In the genomic region with DNA sequence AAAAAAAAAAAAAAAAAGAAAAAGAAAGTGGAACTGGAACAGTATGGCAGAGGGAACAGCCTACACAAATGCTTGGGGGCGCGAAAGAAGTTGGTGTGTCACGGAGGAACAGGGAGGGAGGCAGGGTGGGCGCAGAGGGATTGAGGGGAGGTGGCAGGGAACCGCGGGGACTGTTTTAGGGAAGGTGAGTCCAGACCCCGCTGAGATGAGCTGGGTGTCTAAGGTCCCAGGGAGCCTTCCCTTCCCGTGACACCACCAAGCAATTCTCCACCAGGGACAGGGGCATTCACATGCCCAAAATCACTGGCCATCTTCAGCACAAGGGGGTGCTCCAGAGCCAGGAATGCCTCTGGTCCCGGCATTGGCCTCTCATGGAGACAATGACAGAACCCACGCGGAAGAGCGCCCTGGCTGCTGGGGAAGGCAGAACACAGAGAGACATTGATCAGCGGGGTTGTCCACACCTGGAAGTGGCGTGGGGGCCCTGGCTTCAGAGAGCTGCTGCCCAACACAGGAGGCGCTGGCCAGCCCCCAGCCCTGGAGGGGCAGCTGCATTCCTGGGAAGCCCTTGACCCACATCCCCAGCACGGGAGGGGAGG, we compare ENCODE assay signal across 8 cellular contexts. TPM values are rescaled to one million over a fixed set of nuclear protein-coding genes. Genes with fewer than 3 reads are reported as not detected.
A peak's percentile ranks its signal among the peaks of the same experiment; 100 is the strongest.
DNase-seq lines count a peak whose midpoint lies in the region; ATAC-seq and TF ChIP-seq lines count a peak whose summit lies in the region.

No MANE protein-coding gene starts in this region.

- ATAC-seq in RWPE2 (ENCODE audit: low read depth) (peak; percentile 11; the same call in 1 of the 3 replicates), HG03432 (IDR thresholded peaks at IDR 0.05; ENCODE audit: unreplicated experiment) (no peak), omental fat pad (ENCODE audit: low FRiP score) (no peak)
- ATAC-seq in stimulated activated naive CD8-positive, alpha-beta T cell treated with anti-CD3 and anti-CD28 coated beads, Interleukin-15, Interleukin-2, amounts not matched to agents 100 U/mL and 50 U/mL, for 24 hours, result no peak

- H3K4me3 ChIP-seq in HL-60 (replicated peaks; ENCODE audit: insufficient read depth, low read length), result no peak overlapping the region
- H3K4me3 ChIP-seq in RWPE2 (ENCODE audit: severe bottlenecking), result no peak overlapping the region
- no peak overlapping the region for H3K4me3 ChIP-seq in kidney epithelial cell (ENCODE audit: low read depth, low read length)

- no peaks in the 10 kb centered on the region for H3K9me3 ChIP-seq in RWPE2 (ENCODE audit: severe bottlenecking)

- peak; percentile 78 for DNase-seq in DMS53 (lab: John Stamatoyannopoulos, UW)
- DNase-seq in HL-60 (ENCODE audit: low read depth in 1 of 2, low spot score in 1 of 2), result peak; percentile 62 to 83
- no peak for DNase-seq in RWPE2 (ENCODE audit: low spot score)
- DNase-seq in central memory CD4-positive, alpha-beta T cell, result peak; percentile 51
- no peak for DNase-seq in kidney epithelial cell (ENCODE audit: low read depth)
- peak; percentile 56 for DNase-seq in stimulated activated naive CD8-positive, alpha-beta T cell treated with anti-CD3 and anti-CD28 coated beads, Interleukin-15, Interleukin-2, amounts not matched to agents 100 U/mL and 50 U/mL, for 24 hours
- no peak for DNase-seq in omental fat pad (ENCODE audit: low spot score)

- peaks cover 40% of the 10 kb centered on the region for H3K36me3 ChIP-seq in RWPE2 (ENCODE audit: low read depth)
- H3K36me3 ChIP-seq in kidney epithelial cell (ENCODE audit: control insufficient read depth, insufficient read depth, low read length), result peaks cover 2% of the 10 kb centered on the region

- no peaks in the 10 kb centered on the region for H3K27me3 ChIP-seq in HL-60 (ENCODE audit: insufficient read depth, poor library complexity, severe bottlenecking)
- no peaks in the 10 kb centered on the region for H3K27me3 ChIP-seq in RWPE2 (ENCODE audit: insufficient read depth, poor library complexity, severe bottlenecking)
- no peaks in the 10 kb centered on the region for H3K27me3 ChIP-seq in kidney epithelial cell (ENCODE audit: control insufficient read depth, insufficient read depth, low read length)

- H3K27ac ChIP-seq in HL-60 (replicated peaks), result no peak overlapping the region
- H3K27ac ChIP-seq in RWPE2 (ENCODE audit: poor library complexity, severe bottlenecking), result no peak overlapping the region

- H3K4me1 ChIP-seq in RWPE2 (ENCODE audit: insufficient read depth, poor library complexity, severe bottlenecking), result peaks cover 3% of the 10 kb centered on the region

- peak; percentile 29 for TF ChIP-seq CTCF in HL-60 (IDR thresholded peaks at IDR 0.05; ENCODE audit: insufficient read depth, low read length)
- TF ChIP-seq CTCF in RWPE2 (IDR thresholded peaks at IDR 0.05; ENCODE audit: poor library complexity, severe bottlenecking), result peak; percentile 14
- TF ChIP-seq CTCF in kidney epithelial cell (IDR thresholded peaks at IDR 0.05; ENCODE audit: insufficient read depth, low read length, poor library complexity, severe bottlenecking), result peak; percentile 65
- no peak for TF ChIP-seq CTCF in omental fat pad (IDR thresholded peaks at IDR 0.05)

RNA-seq across cellular contexts. Expression of gene PEAK3, which starts 6.9 kb away (rescaled TPM):
- total RNA-seq in kidney epithelial cell (not detected in 2 replicates), omental fat pad (1 to 10 TPM in 3 of 4 donors, under 1 TPM in 1; 0.09 to 9.1 (median 1.3) TPM)

RNA-seq across cellular contexts. Expression of gene JSRP1, which starts 18.8 kb away (rescaled TPM):
- total RNA-seq in kidney epithelial cell (2.2 and 2.5 TPM in 2 replicates), omental fat pad (not detected)

RNA-seq across cellular contexts. Expression of gene AMH, which starts 25.9 kb away (rescaled TPM):
- total RNA-seq in kidney epithelial cell (0.89 TPM in 1 of 2 replicates, not detected in the other), omental fat pad (1 to 10 TPM in 1 of 4 donors, under 1 TPM in 2, not detected in 1; 0.25 to 1.1 (median 0.72) TPM)

RNA-seq across cellular contexts. Expression of gene LINGO3, which starts 32.9 kb away (rescaled TPM):
- total RNA-seq in kidney epithelial cell (not detected in 2 replicates), omental fat pad (under 1 TPM in 1 of 4 donors, not detected in 3; 0.19 TPM)

RNA-seq across cellular contexts. Expression of gene SF3A2, which starts 38.4 kb away (rescaled TPM):
- 72.4 and 75.4 TPM in 2 replicates for total RNA-seq in kidney epithelial cell
- total RNA-seq in omental fat pad, result 10 to 100 TPM; 13.2 to 31.1 (median 24.5) TPM

Comparison
In these comparisons a context has a peak if more than half of its experiments do, and no peak if none do; other contexts are left out.
1. DNase-seq: peak in DMS53 (single experiment), HL-60 (2 of 2), central memory CD4-positive, alpha-beta T cell (single experiment) and stimulated activated naive CD8-positive, alpha-beta T cell treated with anti-CD3 and anti-CD28 coated beads, Interleukin-15, Interleukin-2, amounts not matched to agents 100 U/mL and 50 U/mL, for 24 hours (single experiment); none in RWPE2 (single experiment), kidney epithelial cell (single experiment) and omental fat pad (single experiment).
2. CTCF ChIP-seq: peak in HL-60 (single experiment), RWPE2 (single experiment) and kidney epithelial cell (single experiment); none in omental fat pad (0 of 3).